ENCODE assay signal across 29 cellular contexts in genomic region chr3:49265987-49266386, GRCh38. TPM values are rescaled to one million over a fixed set of nuclear protein-coding genes. Genes with fewer than 3 reads are reported as not detected.
DNase-seq lines count a peak whose midpoint lies in the region; ATAC-seq, FAIRE-seq and TF ChIP-seq lines count a peak whose summit lies in the region.
"Had no signal": no experiment of that assay in that cellular context is flagged by ENCODE, and none has a peak within 500 bp of the region (broad histone marks: within the 10 kb centered on the region; RNA-seq: fewer than 3 reads in every experiment).

No MANE protein-coding gene starts in this region.

- WGBS in esophagus squamous epithelium, 2 donors: 52 to 92% methylated on average over 4 to 8 of the region's 9 CpGs
- WGBS in HepG2 (ENCODE audit: low lambda C conversion rate): 89% methylated on average over 9 of the region's 9 CpGs
- 61 to 76% methylated on average over 9 of the region's 9 CpGs for WGBS in testis, 2 donors

- no peaks in the 10 kb centered on the region for H3K9me3 ChIP-seq in RWPE2 (ENCODE audit: severe bottlenecking)
- no peaks in the 10 kb centered on the region for H3K9me3 ChIP-seq in esophagus squamous epithelium
- H3K9me3 ChIP-seq in HepG2 (ENCODE audit: low read length): no peaks in the 10 kb centered on the region
- H3K9me3 ChIP-seq in testis: no peaks in the 10 kb centered on the region
- H3K9me3 ChIP-seq: HAP-1, thoracic aorta had no signal

- no peak for TF ChIP-seq EP300 in HepG2 (IDR thresholded peaks at IDR 0.05; ENCODE audit: low read depth in 2 of 2, low read length in 2 of 2)
- TF ChIP-seq EP300 in HepG2 (CRISPR knock-in tag; IDR thresholded peaks at IDR 0.05; ENCODE audit: borderline replicate concordance): no peak

- H3K79me2 ChIP-seq in HepG2 (ENCODE audit: insufficient read depth, low read length): no peaks in the 10 kb centered on the region

- POLR2A ChIA-PET in HepG2 (lab: Yijun Ruan, JAX): no interaction called here
- POLR2A ChIA-PET in activated CD4-positive, alpha-beta T cell treated with anti-CD3 and anti-CD28 coated beads, Interleukin-2, amount 10 ng/mL, durations not matched to agents 7 days and 5 days (lab: Charles Lee): no interaction called here

- CTCF ChIA-PET in HepG2 (lab: Yijun Ruan, JAX; ENCODE audit: low intra/inter-chr PET ratio, low total read pairs): no interaction called here
- CTCF ChIA-PET in activated CD4-positive, alpha-beta T cell treated with anti-CD3 and anti-CD28 coated beads, Interleukin-2, amount 10 ng/mL, durations not matched to agents 7 days and 5 days (lab: Charles Lee): interaction anchor here (1.2 kb wide), 1 partner anchor 18 kb away, joined by 5 read pairs; no protein-coding TSS in a partner anchor

- TF ChIP-seq RAD21 in HepG2 (CRISPR knock-in tag; IDR thresholded peaks at IDR 0.05): no peak

- BruUV-seq in HepG2 (replicated peaks; lab: Mats Ljungman, UMichigan): no TSS peak

- H3K9me3 Mint-ChIP-seq in activated CD4-positive, alpha-beta T cell treated with anti-CD3 and anti-CD28 coated beads, Interleukin-2, amount 10 ng/mL, durations not matched to agents 7 days and 5 days: no peaks in the 10 kb centered on the region
- H3K9me3 Mint-ChIP-seq: activated B cell treated with CpG ODN at 0.5 μM for 24 hours; activated naive CD8-positive, alpha-beta T cell treated with anti-CD3 and anti-CD28 coated beads, Interleukin-2, amount 10 ng/mL, durations not matched to agents 7 days and 5 days; activated T-helper 2 cell treated with anti-CD3 and anti-CD28 coated beads, Interferon-gamma antibody, Interleukin-2, Interleukin-4, amounts not matched to agents 10 μg/mL and 5 μg/mL and 100 μg/mL, durations not matched to agents 14 hours and 24 hours and 36 hours; IgD-negative memory B cell; neural crest cell; stimulated activated effector memory CD8-positive, alpha-beta T cell treated with anti-CD3 and anti-CD28 coated beads, Interleukin-12 subunit alpha, Interleukin-12 subunit beta, amount 100 ng/mL, for 72 hours had no signal

- no peaks in the 10 kb centered on the region for H3K4me1 Mint-ChIP-seq in activated CD4-positive, alpha-beta T cell treated with anti-CD3 and anti-CD28 coated beads, Interleukin-2, amount 10 ng/mL, durations not matched to agents 7 days and 5 days
- H3K4me1 Mint-ChIP-seq: activated B cell treated with CpG ODN at 0.5 μM for 24 hours; activated naive CD8-positive, alpha-beta T cell treated with anti-CD3 and anti-CD28 coated beads, Interleukin-2, amount 10 ng/mL, durations not matched to agents 7 days and 5 days; stimulated activated effector memory CD8-positive, alpha-beta T cell treated with anti-CD3 and anti-CD28 coated beads, Interleukin-12 subunit alpha, Interleukin-12 subunit beta, amount 100 ng/mL, for 72 hours had no signal

- DNase-seq in RWPE2 (ENCODE audit: low spot score): no peak
- DNase-seq in esophagus squamous epithelium (lab: John Stamatoyannopoulos, UW): no peak
- no peak for DNase-seq in HepG2 (ENCODE audit: low spot score)
- DNase-seq in testis: peak; percentile 41
- DNase-seq in omental fat pad (ENCODE audit: low spot score): no peak
- DNase-seq in activated CD4-positive, alpha-beta T cell treated with anti-CD3 and anti-CD28 coated beads, Interleukin-2, amount 10 ng/mL, durations not matched to agents 7 days and 5 days: no peak
- DNase-seq: activated B cell treated with CpG ODN at 0.5 μM for 24 hours; activated CD4-positive, alpha-beta T cell treated with anti-CD3 and anti-CD28 coated beads, Interleukin-2, amount 50 U/mL, for 4 hours; activated CD8-positive, alpha-beta memory T cell treated with anti-CD3 and anti-CD28 coated beads, Interleukin-2, amount 50 U/mL, for 48 hours; activated naive CD8-positive, alpha-beta T cell treated with anti-CD3 and anti-CD28 coated beads, Interleukin-2, amount 10 ng/mL, durations not matched to agents 7 days and 5 days; effector CD4-positive, alpha-beta T cell; NCI-H1105 treated with DMSO at 0.1 percent for 48 hours; NCI-H2029 treated with DMSO at 0.1 percent for 48 hours; NCI-H345; NCI-H82; stimulated activated CD4-positive, alpha-beta T cell treated with anti-CD3 and anti-CD28 coated beads, Interleukin-2, amount 100 ng/mL, for 24 hours had no signal

- intact Hi-C loops in esophagus squamous epithelium (cut with DNase I): no loop called here
- intact Hi-C loops in HepG2 (cut with micrococcal nuclease; ENCODE audit: unreplicated experiment): no loop called here
- intact Hi-C loops in testis (cut with DNase I; ENCODE audit: low total_unique reads): no loop called here

- H3K36me3 Mint-ChIP-seq in activated CD4-positive, alpha-beta T cell treated with anti-CD3 and anti-CD28 coated beads, Interleukin-2, amount 10 ng/mL, durations not matched to agents 7 days and 5 days (ENCODE audit: low read depth): peaks cover 10% of the 10 kb centered on the region
- H3K36me3 Mint-ChIP-seq: IgD-negative memory B cell had no signal

- no peaks in the 10 kb centered on the region for H3K36me3 ChIP-seq in RWPE2 (ENCODE audit: low read depth)
- H3K36me3 ChIP-seq in esophagus squamous epithelium: peaks cover 0 to 16% (median 0%) of the 10 kb centered on the region in 3 donors
- peaks cover 0 to 3% of the 10 kb centered on the region in 2 experiments; a peak in 2 of 5 replicates for H3K36me3 ChIP-seq in HepG2 (replicated peaks in 1 of 2; ENCODE audit: control insufficient read depth in 1 of 2, insufficient read depth in 2 of 2, low read length in 2 of 2)
- no peaks in the 10 kb centered on the region for H3K36me3 ChIP-seq in testis (ENCODE audit: low read depth, missing control alignments)
- H3K36me3 ChIP-seq: HAP-1, thoracic aorta had no signal

- in situ Hi-C loops in HepG2 (cut with HindIII; ENCODE audit: extremely low pct_ligation_motif_present, low pct_unique_long_range_greater_than_20kb): no loop called here

- H3K27me3 ChIP-seq in RWPE2 (ENCODE audit: insufficient read depth, poor library complexity, severe bottlenecking): no peaks in the 10 kb centered on the region
- H3K27me3 ChIP-seq in esophagus squamous epithelium: no peaks in the 10 kb centered on the region
- H3K27me3 ChIP-seq in HepG2 (ENCODE audit: control insufficient read depth in 1 of 2, insufficient read depth in 2 of 2, low read length in 2 of 2): no peaks in the 10 kb centered on the region
- no peaks in the 10 kb centered on the region for H3K27me3 ChIP-seq in testis

- H3K4me1 ChIP-seq in RWPE2 (ENCODE audit: insufficient read depth, poor library complexity, severe bottlenecking): no peaks in the 10 kb centered on the region
- peaks cover 0 to 32% (median 0%) of the 10 kb centered on the region in 3 donors for H3K4me1 ChIP-seq in esophagus squamous epithelium
- H3K4me1 ChIP-seq in HepG2 (ENCODE audit: insufficient read depth, low read length): peaks cover 19% of the 10 kb centered on the region
- peaks cover 34% of the 10 kb centered on the region for H3K4me1 ChIP-seq in testis
- H3K4me1 ChIP-seq: HAP-1 had no signal

- ATAC-seq in RWPE2 (ENCODE audit: low read depth) (peak; percentile 12; the same call in 1 of the 3 replicates), HepG2 (peak; percentile 41), GM19328 (IDR thresholded peaks at IDR 0.05; ENCODE audit: unreplicated experiment) (no peak), omental fat pad (ENCODE audit: low FRiP score) (no peak)
- ATAC-seq: GM12878; stimulated activated effector memory CD8-positive, alpha-beta T cell treated with anti-CD3 and anti-CD28 coated beads, Interleukin-12 subunit alpha, Interleukin-12 subunit beta, amount 100 ng/mL, for 72 hours had no signal

- no peak for FAIRE-seq in HepG2 (lab: Jason Lieb, UNC)
- FAIRE-seq: D721Med, frontal cortex, GM12878, islet of Langerhans had no signal

- no peak overlapping the region for H3K9ac ChIP-seq in HepG2 (ENCODE audit: insufficient read depth, low read depth, low read length)

- no peak overlapping the region for H3K27ac Mint-ChIP-seq in activated CD4-positive, alpha-beta T cell treated with anti-CD3 and anti-CD28 coated beads, Interleukin-2, amount 10 ng/mL, durations not matched to agents 7 days and 5 days
- H3K27ac Mint-ChIP-seq: activated B cell treated with CpG ODN at 0.5 μM for 24 hours; activated naive CD8-positive, alpha-beta T cell treated with anti-CD3 and anti-CD28 coated beads, Interleukin-2, amount 10 ng/mL, durations not matched to agents 7 days and 5 days; activated T-helper 2 cell treated with anti-CD3 and anti-CD28 coated beads, Interferon-gamma antibody, Interleukin-2, Interleukin-4, amounts not matched to agents 10 μg/mL and 5 μg/mL and 100 μg/mL, durations not matched to agents 14 hours and 24 hours and 36 hours; IgD-negative memory B cell; progenitor cell of endocrine pancreas; stimulated activated effector memory CD8-positive, alpha-beta T cell treated with anti-CD3 and anti-CD28 coated beads, Interleukin-12 subunit alpha, Interleukin-12 subunit beta, amount 100 ng/mL, for 72 hours had no signal

- no peak overlapping the region for H3K4me2 ChIP-seq in HepG2 (ENCODE audit: low read depth, low read length)

- H4K20me1 ChIP-seq in HepG2 (ENCODE audit: insufficient read depth, low read length): no peaks in the 10 kb centered on the region

- TF ChIP-seq CTCF in RWPE2 (IDR thresholded peaks at IDR 0.05; ENCODE audit: poor library complexity, severe bottlenecking) (no peak), esophagus squamous epithelium (IDR thresholded peaks at IDR 0.05) (no peak), HepG2 (CRISPR knock-in tag; IDR thresholded peaks at IDR 0.05) (no peak), testis (IDR thresholded peaks at IDR 0.05) (no peak), omental fat pad (IDR thresholded peaks at IDR 0.05) (no peak)

- H3K4me3 ChIP-seq in RWPE2 (ENCODE audit: severe bottlenecking) (no peak overlapping the region), esophagus squamous epithelium (no peak overlapping the region), HepG2 (replicated peaks in 1 of 3; ENCODE audit: insufficient read depth in 1 of 3, low read depth in 2 of 3, low read length in 3 of 3) (no peak overlapping the region), testis (no peak overlapping the region)
- H3K4me3 ChIP-seq: GM12878, HAP-1, skin epidermis, thoracic aorta had no signal

- no peak overlapping the region for H2AFZ ChIP-seq in HepG2 (ENCODE audit: low read length)

- TF ChIP-seq POLR2A in esophagus squamous epithelium (IDR thresholded peaks at IDR 0.05): no peak
- TF ChIP-seq POLR2A in HepG2 (IDR thresholded peaks at IDR 0.05; ENCODE audit: insufficient read depth in 1 of 2, low read depth in 2 of 2, low read length in 2 of 2): no peak
- TF ChIP-seq POLR2A in testis (IDR thresholded peaks at IDR 0.05): no peak

- H3K27ac ChIP-seq in RWPE2 (ENCODE audit: poor library complexity, severe bottlenecking): no peak overlapping the region
- peak overlapping the region in 3 of 4 donors; percentile 18 to 56 (median 56) for H3K27ac ChIP-seq in esophagus squamous epithelium
- no peak overlapping the region for H3K27ac ChIP-seq in HepG2 (ENCODE audit: extremely low read length, insufficient read depth, low read length)
- peak overlapping the region; percentile 86 to 92 for H3K27ac ChIP-seq in testis

- no peaks in the 10 kb centered on the region for H3K27me3 Mint-ChIP-seq in activated CD4-positive, alpha-beta T cell treated with anti-CD3 and anti-CD28 coated beads, Interleukin-2, amount 10 ng/mL, durations not matched to agents 7 days and 5 days
- H3K27me3 Mint-ChIP-seq: activated B cell treated with CpG ODN at 0.5 μM for 24 hours; activated naive CD8-positive, alpha-beta T cell treated with anti-CD3 and anti-CD28 coated beads, Interleukin-2, amount 10 ng/mL, durations not matched to agents 7 days and 5 days; IgD-negative memory B cell; progenitor cell of endocrine pancreas had no signal

- H3K4me3 Mint-ChIP-seq in activated CD4-positive, alpha-beta T cell treated with anti-CD3 and anti-CD28 coated beads, Interleukin-2, amount 10 ng/mL, durations not matched to agents 7 days and 5 days: no peak overlapping the region
- H3K4me3 Mint-ChIP-seq: activated B cell treated with CpG ODN at 0.5 μM for 24 hours; activated naive CD8-positive, alpha-beta T cell treated with anti-CD3 and anti-CD28 coated beads, Interleukin-2, amount 10 ng/mL, durations not matched to agents 7 days and 5 days; IgD-negative memory B cell; neural crest cell; stimulated activated effector memory CD8-positive, alpha-beta T cell treated with anti-CD3 and anti-CD28 coated beads, Interleukin-12 subunit alpha, Interleukin-12 subunit beta, amount 100 ng/mL, for 72 hours had no signal

RNA-seq across cellular contexts. Expression of gene C3orf62, which starts 11.0 kb away (rescaled TPM):
- total RNA-seq in esophagus squamous epithelium (1 to 10 TPM; 1.8 to 3.6 (median 3.0) TPM), HepG2 (2016; rRNA removed; fragmentation: Illumina TruSeq; extraction: Trizol) (1.2 and 1.6 TPM in 2 replicates), testis (10 to 100 TPM; 14.1 to 25.9 TPM), omental fat pad (10 to 100 TPM in 1 of 4 donors, 1 to 10 TPM in 3; 3.5 to 13.7 (median 5.6) TPM)
- total RNA-seq in HepG2 (2016; cell fraction: cytosol; rRNA removed; fragmentation: Illumina TruSeq; extraction: Trizol; ENCODE audit: low read depth): 0.44 and 1.3 TPM in 2 replicates
- total RNA-seq in HepG2 (2016; cell fraction: insoluble cytoplasmic fraction; rRNA removed; fragmentation: Illumina TruSeq; extraction: Trizol): 1.3 and 1.4 TPM in 2 replicates
- total RNA-seq in HepG2 (2016; cell fraction: membrane; rRNA removed; fragmentation: Illumina TruSeq; extraction: Trizol): 0.86 and 1.7 TPM in 2 replicates
- 2.2 and 3.0 TPM in 2 replicates for total RNA-seq in HepG2 (2016; cell fraction: nucleus; rRNA removed; fragmentation: Illumina TruSeq; extraction: Trizol)
- polyA plus RNA-seq in HepG2 (2011; rRNA removed) (3.9 and 4.3 TPM in 2 replicates), testis (ENCODE audit: insufficient read depth, low read depth, low replicate concordance) (48.6 TPM)
- polyA plus RNA-seq in HepG2 (2011; cell fraction: cytosol; rRNA removed): 1.7 and 2.3 TPM in 2 replicates
- polyA plus RNA-seq in HepG2 (2011; cell fraction: nucleus; rRNA removed): 10.2 and 11.2 TPM in 2 replicates
- 3.0 and 3.6 TPM in 2 replicates for polyA plus RNA-seq in HepG2 (2012)
- polyA plus RNA-seq in HepG2 (2016; cell fraction: cytosol; fragmentation: Illumina TruSeq; extraction: Trizol; ENCODE audit: low read depth): 0.58 and 0.86 TPM in 2 replicates
- polyA plus RNA-seq in HepG2 (2016; cell fraction: insoluble cytoplasmic fraction; fragmentation: Illumina TruSeq; extraction: Trizol; ENCODE audit: low read depth): 2.0 and 2.7 TPM in 2 replicates
- 1.1 and 1.2 TPM in 2 replicates for polyA plus RNA-seq in HepG2 (2016; cell fraction: membrane; fragmentation: Illumina TruSeq; extraction: Trizol; ENCODE audit: low read depth)
- polyA plus RNA-seq in HepG2 (2016; cell fraction: nucleus; fragmentation: Illumina TruSeq; extraction: Trizol; ENCODE audit: insufficient read depth, low read depth): 17.7 and 17.8 TPM in 2 replicates
- 2.3 and 13.0 TPM in 2 replicates for polyA minus RNA-seq in HepG2 (2011; rRNA and poly(A)+ RNA removed; ENCODE audit: low replicate concordance)
- 0.89 and 1.1 TPM in 2 replicates for polyA minus RNA-seq in HepG2 (2011; cell fraction: cytosol; rRNA and poly(A)+ RNA removed)
- polyA minus RNA-seq in HepG2 (2011; cell fraction: nucleus; rRNA and poly(A)+ RNA removed): 10.1 and 11.5 TPM in 2 replicates
- 10 to 100 TPM; 12.2 to 13.5 TPM for total RNA-seq in activated CD4-positive, alpha-beta T cell treated with anti-CD3 and anti-CD28 coated beads, Interleukin-2, amount 10 ng/mL, durations not matched to agents 7 days and 5 days

Comparison
In these comparisons a context has a peak if more than half of its experiments do, and no peak if none do; other contexts are left out.
1. ATAC-seq: peak in RWPE2 (single experiment) and HepG2 (single experiment); none in GM19328 (single experiment) and omental fat pad (single experiment).
2. H3K27ac ChIP-seq: peak in esophagus squamous epithelium (3 of 4) and testis (2 of 2); none in RWPE2 (single experiment) and HepG2 (single experiment).